In genomic region chr2:227890495-227891079, GRCh38 we compare ENCODE assay signal across 8 cellular contexts. TPM values are rescaled to one million over a fixed set of nuclear protein-coding genes. Genes with fewer than 3 reads are reported as not detected.
DNase-seq lines count a peak whose midpoint lies in the region; ATAC-seq, FAIRE-seq and TF ChIP-seq lines count a peak whose summit lies in the region.

No MANE protein-coding gene starts in this region.

- no peak overlapping the region for H3K4me2 ChIP-seq in mammary epithelial cell (ENCODE audit: insufficient read depth, low read depth, low read length)

- no TSS peak for BruUV-seq in mammary epithelial cell (replicated peaks; lab: Mats Ljungman, UMichigan)

- H3K79me2 ChIP-seq in mammary epithelial cell (ENCODE audit: insufficient read depth, low read length), result no peaks in the 10 kb centered on the region

- peaks cover 10% of the 10 kb centered on the region for H3K4me1 ChIP-seq in mammary epithelial cell (ENCODE audit: insufficient read depth, low read length)

- H4K20me1 ChIP-seq in mammary epithelial cell (ENCODE audit: insufficient read depth, low read length), result no peaks in the 10 kb centered on the region

- H3K27me3 ChIP-seq in mammary epithelial cell (ENCODE audit: insufficient read depth, low read length), result no peaks in the 10 kb centered on the region
- no peaks in the 10 kb centered on the region for H3K27me3 ChIP-seq in WERI-Rb-1 (ENCODE audit: insufficient read depth, low read depth, severe bottlenecking)

- H3K4me3 ChIP-seq in mammary epithelial cell (replicated peaks in 1 of 3; ENCODE audit: insufficient read depth in 1 of 3, low read depth in 2 of 3, low read length in 3 of 3) (no peak overlapping the region), WERI-Rb-1 (ENCODE audit: low read depth, low read length) (no peak overlapping the region)

- no peak overlapping the region for H2AFZ ChIP-seq in mammary epithelial cell (ENCODE audit: low read depth, low read length)

- dilution Hi-C loops in mammary epithelial cell (cut with HindIII; ENCODE audit: low sequenced_read_pairs), result no loop called here

- no peaks in the 10 kb centered on the region for H3K36me3 ChIP-seq in mammary epithelial cell (ENCODE audit: insufficient read depth, low read length)
- H3K36me3 ChIP-seq in WERI-Rb-1, result no peaks in the 10 kb centered on the region

- H3K9ac ChIP-seq in mammary epithelial cell (ENCODE audit: insufficient read depth, low read length), result no peak overlapping the region

- peak; percentile 49 for DNase-seq in NCI-H748 (lab: John Stamatoyannopoulos, UW; ENCODE audit: unreplicated experiment)
- peak; percentile 42 for DNase-seq in mammary epithelial cell
- peak; percentile 63 for DNase-seq in kidney tubule cell (ENCODE audit: low spot score)
- DNase-seq in urothelium cell line (ENCODE audit: low spot score), result peak; percentile 26
- DNase-seq in WERI-Rb-1, result no peak

- intact Hi-C loops in mammary epithelial cell (cut with micrococcal nuclease), result loop anchor here (1.0 to 2.0 kb wide), 2 partner anchors 158 to 767 kb away; no protein-coding TSS in a partner anchor

- no peak for FAIRE-seq in urothelium cell line (lab: Jason Lieb, UNC)

- TF ChIP-seq CTCF in C4-2B (conservative IDR thresholded peaks at IDR 0.05), result peak; percentile 72
- TF ChIP-seq CTCF in mammary epithelial cell (conservative IDR thresholded peaks at IDR 0.05 in 1 of 2, IDR thresholded peaks at IDR 0.05 in 1 of 2; ENCODE audit: extremely low read depth in 1 of 2, insufficient read depth in 1 of 2, low read depth in 1 of 2, low read length in 2 of 2), result peak; percentile 46 to 54
- no peak for TF ChIP-seq CTCF in WERI-Rb-1 (IDR thresholded peaks at IDR 0.05; ENCODE audit: low read depth, low read length)

- in situ Hi-C loops in mammary epithelial cell (cut with MboI; ENCODE audit: low sequenced_read_pairs in 2 of 2), result loop anchor here (25.0 kb wide), 2 partner anchors 228 to 772 kb away; partner anchors contain the start of gene SCYGR5 (in 1 of the 2)

- CTCF ChIA-PET in mammary epithelial cell (lab: Charles Lee; ENCODE audit: low non-redundant PET), result interaction anchor here (1.0 kb wide), 1 partner anchor 150 kb away, joined by 4 read pairs; no protein-coding TSS in a partner anchor

- ATAC-seq in GM18867 (IDR thresholded peaks at IDR 0.05; ENCODE audit: unreplicated experiment) (peak; percentile 78), HG03196 (IDR thresholded peaks at IDR 0.05; ENCODE audit: unreplicated experiment) (peak; percentile 77)

- no peaks in the 10 kb centered on the region for H3K9me3 ChIP-seq in mammary epithelial cell (replicated peaks; ENCODE audit: insufficient read depth, low read length)
- H3K9me3 ChIP-seq in WERI-Rb-1 (ENCODE audit: severe bottlenecking), result no peaks in the 10 kb centered on the region

- no peak overlapping the region for H3K27ac ChIP-seq in C4-2B
- no peak overlapping the region for H3K27ac ChIP-seq in mammary epithelial cell (ENCODE audit: insufficient read depth, low read depth, low read length)
- H3K27ac ChIP-seq in WERI-Rb-1, result no peak overlapping the region

- 3% methylated on average over 2 of the region's 2 CpGs for WGBS in mammary epithelial cell (ENCODE audit: low coverage, missing lambda C conversion rate)

RNA-seq across cellular contexts. Expression of gene DAW1, which starts 19.2 kb away (rescaled TPM):
- total RNA-seq in mammary epithelial cell, result under 1 TPM in 1 of 2 donors, not detected in 1; under 0.01 TPM
- polyA plus RNA-seq in mammary epithelial cell, result 0.14 TPM
- polyA minus RNA-seq in mammary epithelial cell, result not detected
